Comparison of ENCODE assay signal across 8 cellular contexts in the genomic region with DNA sequence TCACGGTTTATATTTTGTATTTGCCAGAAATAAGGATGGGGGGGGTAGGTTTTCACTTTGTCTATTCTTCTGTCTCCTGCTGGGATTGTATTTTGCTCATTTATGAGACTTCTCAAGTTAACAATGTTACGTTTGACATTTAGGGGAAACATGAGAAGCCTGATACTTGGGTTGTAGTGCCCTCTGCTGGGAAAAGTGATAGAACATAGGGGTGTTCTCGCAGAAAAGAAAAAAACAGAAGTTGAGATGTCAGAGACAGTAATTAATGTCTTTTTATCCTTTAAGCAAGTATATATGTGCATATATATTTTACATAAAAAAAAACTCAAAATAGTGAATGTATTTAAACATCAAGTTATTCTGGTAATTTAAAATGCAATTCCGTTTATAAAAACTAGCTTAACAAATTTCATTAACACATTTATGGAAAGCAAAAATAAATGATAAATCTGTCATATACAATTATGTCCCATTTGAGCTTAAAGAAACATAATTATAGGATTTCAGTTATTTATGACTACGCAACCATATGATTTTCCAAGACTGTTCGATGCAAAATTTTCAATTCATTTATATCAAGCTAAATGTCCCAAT. TPM values are rescaled to one million over a fixed set of nuclear protein-coding genes. Genes with fewer than 3 reads are reported as not detected.
DNase-seq lines count a peak whose midpoint lies in the region; ATAC-seq, FAIRE-seq and TF ChIP-seq lines count a peak whose summit lies in the region.

No MANE protein-coding gene starts in this region.

- TF ChIP-seq POLR2A in GM12878 (IDR thresholded peaks at IDR 0.05; ENCODE audit: low read depth, low read length) (no peak), HepG2 (IDR thresholded peaks at IDR 0.05; ENCODE audit: insufficient read depth in 1 of 2, low read depth in 2 of 2, low read length in 2 of 2) (no peak)

- CTCF ChIA-PET in GM12878 (lab: Yijun Ruan, JAX), result interaction anchor here (0.7 to 2.2 kb wide), 17 partner anchors 9 to 750 kb away, joined by 3 to 10 read pairs (median 3); no protein-coding TSS in a partner anchor
- CTCF ChIA-PET in HepG2 (lab: Yijun Ruan, JAX; ENCODE audit: low intra/inter-chr PET ratio, low total read pairs), result interaction anchor here (1.3 to 2.6 kb wide), 2 partner anchors 187 to 303 kb away, joined by 5 to 18 read pairs; no protein-coding TSS in a partner anchor

- H3K4me1 ChIP-seq in GM12878 (ENCODE audit: control insufficient read depth, insufficient read depth, low read length), result no peaks in the 10 kb centered on the region
- H3K4me1 ChIP-seq in HepG2 (ENCODE audit: insufficient read depth, low read length), result no peaks in the 10 kb centered on the region
- no peaks in the 10 kb centered on the region for H3K4me1 ChIP-seq in upper lobe of right lung

- H3K4me2 ChIP-seq in GM12878 (ENCODE audit: control insufficient read depth, insufficient read depth) (no peak overlapping the region), HepG2 (ENCODE audit: low read depth, low read length) (no peak overlapping the region)

- no peak overlapping the region for H3K4me3 ChIP-seq in GM12878
- no peak overlapping the region for H3K4me3 ChIP-seq in HepG2 (replicated peaks in 1 of 3; ENCODE audit: insufficient read depth in 1 of 3, low read depth in 2 of 3, low read length in 3 of 3)
- no peak overlapping the region for H3K4me3 ChIP-seq in upper lobe of right lung

- under 1% methylated on average over 6 of the region's 6 CpGs for WGBS in GM12878 (ENCODE audit: insufficient coverage, insufficient replicate concordance, low lambda C conversion rate, missing lambda C conversion rate)
- 14% methylated on average over 6 of the region's 6 CpGs for WGBS in HepG2 (ENCODE audit: low lambda C conversion rate)

- H4K20me1 ChIP-seq in GM12878 (ENCODE audit: control insufficient read depth, insufficient read depth) (no peaks in the 10 kb centered on the region), HepG2 (ENCODE audit: insufficient read depth, low read length) (no peaks in the 10 kb centered on the region)

- H3K27ac ChIP-seq in GM12878 (ENCODE audit: control insufficient read depth, insufficient read depth), result no peak overlapping the region
- no peak overlapping the region for H3K27ac ChIP-seq in HepG2 (ENCODE audit: extremely low read length, insufficient read depth, low read length)
- H3K27ac ChIP-seq in upper lobe of right lung, result no peak overlapping the region

- POLR2A ChIA-PET in GM12878 (lab: Charles Lee) (no interaction called here), HepG2 (lab: Yijun Ruan, JAX) (no interaction called here)

- FAIRE-seq in HTR-8/SVneo (lab: Jason Lieb, UNC) (no peak), GM12878 (lab: Jason Lieb, UNC) (no peak), HepG2 (lab: Jason Lieb, UNC) (no peak)

- DNase-seq in NCI-H524 (lab: John Stamatoyannopoulos, UW), result peak; percentile 29 to 56
- no peak for DNase-seq in NCI-H524 treated with DMSO at 0.1 percent for 48 hours (lab: John Stamatoyannopoulos, UW)
- DNase-seq in HTR-8/SVneo (ENCODE audit: insufficient read length, low spot score), result peak; percentile 35
- DNase-seq in NOMO-1 treated with dmso at 0.1 percent for 144 hours (lab: John Stamatoyannopoulos, UW; ENCODE audit: unreplicated experiment), result peak; percentile 6
- peak; percentile 20 for DNase-seq in GM12878 (ENCODE audit: low read depth, low spot score)
- peak; percentile 44 for DNase-seq in HepG2 (ENCODE audit: low spot score)
- DNase-seq in upper lobe of right lung, result no peak

- intact Hi-C loops in GM12878 (cut with micrococcal nuclease; ENCODE audit: unreplicated experiment), result loop anchor here (1.0 to 10.0 kb wide), 5 partner anchors 187 to 628 kb away; a partner anchor contains a TSS
- intact Hi-C loops in HepG2 (cut with micrococcal nuclease; ENCODE audit: unreplicated experiment), result loop anchor here (1.0 to 5.0 kb wide), 5 partner anchors 187 to 628 kb away; a partner anchor contains a TSS
- intact Hi-C loops in upper lobe of right lung (cut with DNase I), result no loop called here

- RAD21 ChIA-PET in GM12878 (lab: Charles Lee; ENCODE audit: unreplicated experiment), result interaction anchor here (1.1 to 1.2 kb wide), 2 partner anchors 188 to 429 kb away, joined by 3 to 4 read pairs; no protein-coding TSS in a partner anchor

- no peaks in the 10 kb centered on the region for H3K79me2 ChIP-seq in GM12878 (ENCODE audit: control insufficient read depth, insufficient read depth, low read length)
- no peaks in the 10 kb centered on the region for H3K79me2 ChIP-seq in HepG2 (ENCODE audit: insufficient read depth, low read length)

- H3K9me3 ChIP-seq in GM12878 (replicated peaks; ENCODE audit: control insufficient read depth, insufficient read depth, low read length) (no peaks in the 10 kb centered on the region), HepG2 (ENCODE audit: low read length) (peaks cover 8% of the 10 kb centered on the region), upper lobe of right lung (no peaks in the 10 kb centered on the region)

- BruUV-seq in GM12878 (replicated peaks; lab: Mats Ljungman, UMichigan), result no TSS peak
- BruUV-seq in HepG2 (replicated peaks; lab: Mats Ljungman, UMichigan), result no TSS peak

- SMC1A ChIA-PET in GM12878 (lab: Charles Lee; ENCODE audit: uncharacterized antibody, unreplicated experiment), result interaction anchor here (0.7 to 1.6 kb wide), 9 partner anchors 9 to 626 kb away, joined by 3 to 7 read pairs (median 4); no protein-coding TSS in a partner anchor

- TF ChIP-seq EP300 in GM12878 (IDR thresholded peaks at IDR 0.05; ENCODE audit: borderline replicate concordance in 1 of 2, control insufficient read depth in 1 of 2, low read depth in 2 of 2, low read length in 2 of 2) (no peak), HepG2 (IDR thresholded peaks at IDR 0.05; ENCODE audit: low read depth in 2 of 2, low read length in 2 of 2) (no peak), HepG2 (CRISPR knock-in tag; IDR thresholded peaks at IDR 0.05; ENCODE audit: borderline replicate concordance) (no peak)

- no peak overlapping the region for H2AFZ ChIP-seq in GM12878 (ENCODE audit: control insufficient read depth, low read depth, low read length)
- H2AFZ ChIP-seq in HepG2 (ENCODE audit: low read length), result no peak overlapping the region

- TF ChIP-seq CTCF in GM12878 (IDR thresholded peaks at IDR 0.05 in 2 of 3, conservative IDR thresholded peaks at IDR 0.05 in 1 of 3; ENCODE audit: control insufficient read depth in 2 of 3, extremely low read depth in 1 of 3, insufficient read depth in 1 of 3, low read depth in 3 of 3, low read length in 3 of 3) (peak; percentile 55 to 73 (median 67)), HepG2 (CRISPR knock-in tag; IDR thresholded peaks at IDR 0.05) (peak; percentile 66), upper lobe of right lung (IDR thresholded peaks at IDR 0.05) (peak; percentile 53)

- H3K36me3 ChIP-seq in GM12878 (ENCODE audit: control insufficient read depth in 2 of 2, insufficient read depth in 2 of 2, low read length in 1 of 2) (no peaks in the 10 kb centered on the region), HepG2 (replicated peaks in 1 of 2; ENCODE audit: control insufficient read depth in 1 of 2, insufficient read depth in 2 of 2, low read length in 2 of 2) (no peaks in the 10 kb centered on the region), upper lobe of right lung (no peaks in the 10 kb centered on the region)

- ATAC-seq in GM19463 (IDR thresholded peaks at IDR 0.05; ENCODE audit: unreplicated experiment) (peak; percentile 87), GM12878 (peak; percentile 88), HepG2 (peak; percentile 68), upper lobe of right lung (peak; percentile 58)

- H3K9ac ChIP-seq in GM12878 (ENCODE audit: control insufficient read depth, insufficient read depth, low read length) (no peak overlapping the region), HepG2 (ENCODE audit: insufficient read depth, low read depth, low read length) (no peak overlapping the region)

- in situ Hi-C loops in GM12878 (cut with MboI) (loop anchor here (10.0 kb wide), 1 partner anchor 631 kb away; a partner anchor contains a TSS), HepG2 (cut with HindIII; ENCODE audit: extremely low pct_ligation_motif_present, low pct_unique_long_range_greater_than_20kb) (loop anchor here (10.0 kb wide), 1 partner anchor 191 kb away; no protein-coding TSS in a partner anchor)

- peak; percentile 90 for TF ChIP-seq RAD21 in GM12878 (IDR thresholded peaks at IDR 0.05; ENCODE audit: insufficient read depth, low read depth, low read length)
- peak; percentile 47; the same call in 1 of the 2 replicates for TF ChIP-seq RAD21 in HepG2 (CRISPR knock-in tag; IDR thresholded peaks at IDR 0.05)

- H3K27me3 ChIP-seq in GM12878 (replicated peaks in 1 of 2; ENCODE audit: control insufficient read depth in 2 of 2, insufficient read depth in 2 of 2, low read length in 1 of 2), result no peaks in the 10 kb centered on the region
- no peaks in the 10 kb centered on the region for H3K27me3 ChIP-seq in HepG2 (ENCODE audit: control insufficient read depth in 1 of 2, insufficient read depth in 2 of 2, low read length in 2 of 2)
- H3K27me3 ChIP-seq in upper lobe of right lung, result no peaks in the 10 kb centered on the region

RNA-seq across cellular contexts. Expression of a gene that starts 46.0 kb away (rescaled TPM):
- total RNA-seq in GM12878 (2013; cell fraction: nucleolus; rRNA removed), result not detected in 2 replicates
- total RNA-seq in GM12878 (2014; rRNA removed), result not detected in 2 replicates
- total RNA-seq in GM12878 (2014; rRNA removed; fragmentation: Illumina TruSeq; extraction: Trizol), result not detected in 2 replicates
- not detected in 2 replicates for total RNA-seq in GM12878 (2021)
- not detected for polyA plus RNA-seq in GM12878 (2011; ENCODE audit: low read depth)
- not detected in 2 replicates for polyA plus RNA-seq in GM12878 (2011; rRNA removed)
- not detected in 2 replicates for polyA plus RNA-seq in GM12878 (2011; cell fraction: cytosol; rRNA removed)
- not detected in 2 replicates for polyA plus RNA-seq in GM12878 (2011; cell fraction: nucleus; rRNA removed)
- polyA plus RNA-seq in GM12878 (2012), result not detected in 2 replicates
- not detected in 2 replicates for polyA plus RNA-seq in GM12878 (2014; fragmentation: Illumina TruSeq; extraction: Trizol)
- not detected for polyA plus RNA-seq in GM12878 (2014; fragmentation: Nextera tagmentation; extraction: Ambion mirVana)
- polyA plus RNA-seq in GM12878 (2014; rRNA removed), result not detected in 2 replicates
- not detected for polyA plus RNA-seq in GM12878 (2016; fragmentation: Nextera tagmentation; extraction: Ambion mirVana)
- not detected in 2 replicates for polyA minus RNA-seq in GM12878 (2011; rRNA and poly(A)+ RNA removed)
- not detected in 2 replicates for polyA minus RNA-seq in GM12878 (2011; cell fraction: cytosol; rRNA and poly(A)+ RNA removed)
- not detected in 2 replicates for polyA minus RNA-seq in GM12878 (2011; cell fraction: nucleus; rRNA and poly(A)+ RNA removed)
- not detected in 2 replicates for total RNA-seq in HepG2 (2016; rRNA removed; fragmentation: Illumina TruSeq; extraction: Trizol)
- total RNA-seq in HepG2 (2016; cell fraction: cytosol; rRNA removed; fragmentation: Illumina TruSeq; extraction: Trizol; ENCODE audit: low read depth), result not detected in 2 replicates
- not detected in 2 replicates for total RNA-seq in HepG2 (2016; cell fraction: insoluble cytoplasmic fraction; rRNA removed; fragmentation: Illumina TruSeq; extraction: Trizol)
- total RNA-seq in HepG2 (2016; cell fraction: membrane; rRNA removed; fragmentation: Illumina TruSeq; extraction: Trizol), result not detected in 2 replicates
- total RNA-seq in HepG2 (2016; cell fraction: nucleus; rRNA removed; fragmentation: Illumina TruSeq; extraction: Trizol), result not detected in 2 replicates
- polyA plus RNA-seq in HepG2 (2011; rRNA removed), result not detected in 2 replicates
- polyA plus RNA-seq in HepG2 (2011; cell fraction: cytosol; rRNA removed), result not detected in 2 replicates
- not detected in 2 replicates for polyA plus RNA-seq in HepG2 (2011; cell fraction: nucleus; rRNA removed)
- not detected in 2 replicates for polyA plus RNA-seq in HepG2 (2012)
- polyA plus RNA-seq in HepG2 (2016; cell fraction: cytosol; fragmentation: Illumina TruSeq; extraction: Trizol; ENCODE audit: low read depth), result not detected in 2 replicates
- polyA plus RNA-seq in HepG2 (2016; cell fraction: insoluble cytoplasmic fraction; fragmentation: Illumina TruSeq; extraction: Trizol; ENCODE audit: low read depth), result not detected in 2 replicates
- not detected in 2 replicates for polyA plus RNA-seq in HepG2 (2016; cell fraction: membrane; fragmentation: Illumina TruSeq; extraction: Trizol; ENCODE audit: low read depth)
- polyA plus RNA-seq in HepG2 (2016; cell fraction: nucleus; fragmentation: Illumina TruSeq; extraction: Trizol; ENCODE audit: insufficient read depth, low read depth), result not detected in 2 replicates
- polyA minus RNA-seq in HepG2 (2011; rRNA and poly(A)+ RNA removed; ENCODE audit: low replicate concordance), result not detected in 2 replicates
- not detected in 2 replicates for polyA minus RNA-seq in HepG2 (2011; cell fraction: cytosol; rRNA and poly(A)+ RNA removed)
- polyA minus RNA-seq in HepG2 (2011; cell fraction: nucleus; rRNA and poly(A)+ RNA removed), result not detected in 2 replicates
- total RNA-seq in upper lobe of right lung, result not detected

Comparison
In these comparisons a context has a peak if more than half of its experiments do, and no peak if none do; other contexts are left out.
1. DNase-seq: peak in NCI-H524 (2 of 2), HTR-8/SVneo (single experiment), NOMO-1 treated with dmso at 0.1 percent for 144 hours (single experiment), GM12878 (single experiment) and HepG2 (single experiment); none in NCI-H524 treated with DMSO at 0.1 percent for 48 hours (single experiment) and upper lobe of right lung (single experiment).
2. Peak in every context shown above with its lines, with median percentiles within 50 percentile points of each other: ATAC-seq and CTCF ChIP-seq.